8 cellular contexts compared by ENCODE assay signal in the genomic region with DNA sequence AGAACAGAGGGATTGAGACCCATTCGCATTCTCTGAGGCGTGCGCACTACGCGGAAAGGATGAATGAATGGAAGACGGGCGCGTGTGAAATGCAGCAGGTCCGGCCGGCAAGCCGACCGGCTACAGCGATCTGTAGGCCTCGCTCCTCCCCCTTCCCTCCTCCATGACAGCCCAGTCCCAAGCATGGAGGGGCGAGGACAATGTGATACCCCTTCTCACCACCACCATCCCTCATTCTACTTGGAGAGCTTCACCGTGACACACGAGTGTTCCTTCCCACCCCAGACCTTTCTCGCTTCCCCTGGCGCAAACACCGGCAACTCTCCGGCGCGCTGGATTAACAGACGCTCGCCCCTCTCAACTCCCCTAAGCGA. TPM values are rescaled to one million over a fixed set of nuclear protein-coding genes. Genes with fewer than 3 reads are reported as not detected.
DNase-seq lines count a peak whose midpoint lies in the region; ATAC-seq and TF ChIP-seq lines count a peak whose summit lies in the region.

No MANE protein-coding gene starts in this region.

- H2BK12ac ChIP-seq in neuronal stem cell (ENCODE audit: low read length) = peak overlapping the region; percentile 90

- H2BK120ac ChIP-seq in neuronal stem cell (ENCODE audit: low read depth, low read length) = no peak overlapping the region

- no peaks in the 10 kb centered on the region for H3K27me3 ChIP-seq in neuronal stem cell (ENCODE audit: control insufficient read depth in 3 of 3, insufficient read depth in 3 of 3, low read depth in 1 of 3, low read length in 3 of 3)

- peak overlapping the region; percentile 100 for H3K18ac ChIP-seq in neuronal stem cell (ENCODE audit: low read length)

- H2AK5ac ChIP-seq in neuronal stem cell (ENCODE audit: low read depth, low read length) = peak overlapping the region; percentile 89

- no peak overlapping the region for H4K91ac ChIP-seq in neuronal stem cell (ENCODE audit: low read depth, low read length, poor library complexity)

- H3K27ac ChIP-seq in neuronal stem cell (replicated peaks; ENCODE audit: low read length) = peak overlapping the region; percentile 84

- peak; percentile 38 for DNase-seq in DMS153 treated with DMSO at 0.1 percent for 48 hours (lab: John Stamatoyannopoulos, UW; ENCODE audit: unreplicated experiment)
- peak; percentile 51 for DNase-seq in HuH-7.5 (ENCODE audit: low spot score)
- DNase-seq in activated gamma-delta T cell treated with Interleukin-2 at 50 U/mL for 16 hours = peak; percentile 51
- peak; percentile 73 for DNase-seq in foreskin melanocyte
- peak; percentile 73 for DNase-seq in neuronal stem cell (ENCODE audit: low spot score)
- DNase-seq in superior temporal gyrus (ENCODE audit: extremely low spot score) = peak; percentile 74

- H3K9me3 ChIP-seq in neuronal stem cell (replicated peaks in 1 of 2; ENCODE audit: control insufficient read depth in 2 of 2, insufficient read depth in 1 of 2, low read depth in 1 of 2, low read length in 2 of 2) = peaks cover 6 to 39% of the 10 kb centered on the region in 2 donors

- H2BK5ac ChIP-seq in neuronal stem cell (ENCODE audit: low read length) = peak overlapping the region; percentile 99

- peaks cover 0 to 4% of the 10 kb centered on the region in 2 donors for H3K4me1 ChIP-seq in neuronal stem cell (ENCODE audit: control insufficient read depth in 2 of 2, insufficient read depth in 1 of 2, low read depth in 1 of 2, low read length in 2 of 2)

- H3K9ac ChIP-seq in neuronal stem cell (ENCODE audit: low read depth, low read length, poor library complexity) = peak overlapping the region; percentile 100

- H3K36me3 ChIP-seq in neuronal stem cell (replicated peaks in 1 of 2; ENCODE audit: control insufficient read depth in 2 of 2, insufficient read depth in 2 of 2, low read length in 2 of 2) = peaks cover 4 to 37% of the 10 kb centered on the region in 2 donors

- no peak overlapping the region for H3K4ac ChIP-seq in neuronal stem cell (ENCODE audit: low read length)

- peak overlapping the region; percentile 48 for H3K4me2 ChIP-seq in neuronal stem cell (ENCODE audit: insufficient read depth, low read length, poor library complexity, severe bottlenecking)

- ATAC-seq in GM21423 (IDR thresholded peaks at IDR 0.05; ENCODE audit: unreplicated experiment) = peak; percentile 40

- H4K8ac ChIP-seq in neuronal stem cell (ENCODE audit: low read depth, low read length) = no peak overlapping the region

- no CpG with 5 or more reads among the region's 26 CpGs for WGBS in neuronal stem cell (ENCODE audit: extremely low coverage in 2 of 2, insufficient read length in 2 of 2, insufficient replicate concordance in 1 of 2), 2 donors

- H3K14ac ChIP-seq in neuronal stem cell (ENCODE audit: low read length) = peak overlapping the region; percentile 84

- H2BK15ac ChIP-seq in neuronal stem cell (ENCODE audit: low read length) = peak overlapping the region; percentile 87

- peak overlapping the region; percentile 96 for H3K23ac ChIP-seq in neuronal stem cell (ENCODE audit: low read depth, low read length, poor library complexity)

- H3K4me3 ChIP-seq in neuronal stem cell (ENCODE audit: low read length in 2 of 2) = peak overlapping the region; percentile 88 to 100

- TF ChIP-seq POLR2A in Raji (IDR thresholded peaks at IDR 0.05; ENCODE audit: insufficient read depth, low read depth, low read length) = peak; percentile 66

- H3K79me1 ChIP-seq in neuronal stem cell (ENCODE audit: low read depth, low read length) = peaks cover 6% of the 10 kb centered on the region

- H2AFZ ChIP-seq in neuronal stem cell (ENCODE audit: low read length) = peak overlapping the region; percentile 100

RNA-seq across cellular contexts. Expression of a gene that starts 0.8 kb away (rescaled TPM):
- 143 TPM for polyA plus RNA-seq in neuronal stem cell (2013, experiment 1 of 2)
- 148 TPM for polyA plus RNA-seq in neuronal stem cell (2013, experiment 2 of 2)

Comparison
In these comparisons a context has a peak if more than half of its experiments do, and no peak if none do; other contexts are left out.
1. Peak in every context shown above with its lines: DNase-seq, ATAC-seq, H3K4me3 ChIP-seq and H3K27ac ChIP-seq.